Comparison of ENCODE assay signal across 8 cellular contexts in the genomic region with DNA sequence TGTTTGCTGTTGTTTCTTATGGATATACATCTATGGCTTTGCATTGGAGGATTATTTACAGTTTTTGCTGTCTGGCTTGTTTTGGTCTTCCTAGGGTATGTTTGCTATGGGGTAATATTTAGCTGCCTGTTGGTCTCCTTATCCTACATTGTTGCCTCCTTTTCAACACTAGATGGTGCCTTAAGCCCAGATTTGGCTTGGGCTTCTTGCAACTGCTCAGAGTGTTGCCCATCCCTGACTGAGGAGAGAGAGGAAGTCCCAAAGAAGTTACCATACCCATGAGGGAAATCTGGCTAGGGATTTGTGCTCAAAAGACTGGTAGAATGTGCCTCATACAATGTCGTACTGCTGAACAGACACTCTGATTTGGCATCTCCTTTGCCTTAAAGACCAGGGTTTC.
DNase-seq lines count a peak whose midpoint lies in the region; ATAC-seq, FAIRE-seq and TF ChIP-seq lines count a peak whose summit lies in the region.

No MANE protein-coding gene starts in this region.

- TF ChIP-seq POLR2A in H54 (IDR thresholded peaks at IDR 0.05; ENCODE audit: low read depth, low read length) = no peak

- DNase-seq in DMS153 treated with DMSO at 0.1 percent for 48 hours (lab: John Stamatoyannopoulos, UW; ENCODE audit: unreplicated experiment) (peak; percentile 7), H54 (ENCODE audit: insufficient read length, low spot score) (peak; percentile 7), NOMO-1 treated with DMSO at 0.1 percent for 48 hours (lab: John Stamatoyannopoulos, UW; ENCODE audit: unreplicated experiment) (peak; percentile 45), fibroblast of villous mesenchyme (ENCODE audit: low read depth) (peak; percentile 6), T-helper 9 cell (no peak), tibial artery (no peak)

- no peak overlapping the region for H3K27ac ChIP-seq in tibial artery

- no peak for ATAC-seq in HG03108 (IDR thresholded peaks at IDR 0.05; ENCODE audit: unreplicated experiment)
- ATAC-seq in HG03280 (IDR thresholded peaks at IDR 0.05; ENCODE audit: unreplicated experiment) = no peak

- no peaks in the 10 kb centered on the region for H3K36me3 ChIP-seq in tibial artery

- H3K4me1 ChIP-seq in tibial artery = no peaks in the 10 kb centered on the region

- H3K27me3 ChIP-seq in tibial artery = no peaks in the 10 kb centered on the region

- H3K4me3 ChIP-seq in fibroblast of villous mesenchyme (ENCODE audit: low read depth, low read length) = no peak overlapping the region
- no peak overlapping the region for H3K4me3 ChIP-seq in tibial artery

- peak; percentile 80 for FAIRE-seq in H54 (lab: Jason Lieb, UNC)

- peak; percentile 31 for TF ChIP-seq CTCF in fibroblast of villous mesenchyme (IDR thresholded peaks at IDR 0.05; ENCODE audit: insufficient read depth, low read depth, low read length)
- no peak for TF ChIP-seq CTCF in tibial artery (IDR thresholded peaks at IDR 0.05)

- intact Hi-C loops in tibial artery (cut with DNase I; ENCODE audit: low total_unique reads) = loop anchor here (10.0 kb wide), 1 partner anchor 205 kb away; no protein-coding TSS in a partner anchor

- peaks cover 0 to 6% (median 0%) of the 10 kb centered on the region in 3 donors for H3K9me3 ChIP-seq in tibial artery

Comparison
In these comparisons a context has a peak if more than half of its experiments do, and no peak if none do; other contexts are left out.
1. DNase-seq: peak in DMS153 treated with DMSO at 0.1 percent for 48 hours (single experiment), H54 (single experiment), NOMO-1 treated with DMSO at 0.1 percent for 48 hours (single experiment) and fibroblast of villous mesenchyme (single experiment); none in T-helper 9 cell (single experiment) and tibial artery (0 of 2).